In the genomic region with DNA sequence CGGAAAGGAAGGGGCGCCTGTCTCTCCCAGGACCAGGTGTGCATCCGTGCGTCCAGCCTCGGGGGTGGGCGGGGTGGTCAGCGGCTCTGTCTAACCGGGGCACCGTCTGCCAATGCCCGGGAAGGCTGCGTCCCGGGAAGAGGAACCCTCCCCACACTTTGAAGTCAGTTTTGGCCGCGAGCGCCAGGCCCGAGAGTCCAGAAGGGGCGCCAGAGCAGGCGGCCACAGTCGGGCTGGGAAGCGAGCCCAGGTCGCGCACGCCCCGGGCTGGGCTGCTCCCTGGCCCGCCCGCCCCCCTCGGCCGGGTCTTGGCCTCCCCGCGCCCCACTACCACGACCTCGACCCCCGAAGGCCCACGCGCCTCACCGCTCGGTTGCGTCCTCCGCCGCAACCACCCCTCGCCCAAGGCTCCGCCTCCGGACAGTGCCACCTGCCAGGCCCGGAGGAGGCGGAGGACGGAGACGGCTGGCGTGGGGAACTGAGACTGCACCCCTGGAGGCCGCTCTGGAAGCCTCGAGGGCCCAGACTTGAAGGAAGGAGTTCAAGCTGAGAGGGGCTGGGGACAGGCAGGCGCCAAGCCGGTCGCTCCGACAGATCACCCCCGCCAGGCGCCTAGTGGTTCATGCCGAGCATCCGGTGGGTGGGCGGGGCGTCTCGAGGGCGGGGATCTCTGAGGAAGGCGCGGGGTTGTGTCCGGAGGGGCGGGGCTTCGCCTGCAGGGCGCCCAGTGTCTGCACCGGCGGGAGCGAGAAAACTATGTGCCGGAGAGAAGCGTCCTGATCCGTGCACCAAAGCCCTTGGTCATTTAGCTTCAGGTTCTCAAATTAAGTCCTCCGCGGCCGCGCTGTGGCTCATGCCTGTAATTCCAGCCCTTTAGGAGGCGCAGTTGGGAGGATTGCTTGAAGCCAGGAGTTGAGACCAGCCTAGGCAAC, we compare ENCODE assay signal across 8 cellular contexts. TPM values are rescaled to one million over a fixed set of nuclear protein-coding genes. Genes with fewer than 3 reads are reported as not detected.
DNase-seq lines count a peak whose midpoint lies in the region; ATAC-seq and TF ChIP-seq lines count a peak whose summit lies in the region.

A gene (minus strand): TSS at position 404 of the 932 bp plus-strand sequence. CDS start 1,093 bp downstream, outside the sequence.

- peak; percentile 77 for TF ChIP-seq POLR2A in GM19193 (IDR thresholded peaks at IDR 0.05; ENCODE audit: extremely low read depth, insufficient read depth, insufficient read length)

- peaks cover 6% of the 10 kb centered on the region for H3K36me3 ChIP-seq in BE2C

- no peaks in the 10 kb centered on the region for H3K9me3 ChIP-seq in BE2C

- POLR2A ChIA-PET in activated CD4-positive, alpha-beta T cell treated with anti-CD3 and anti-CD28 coated beads for 36 hours (lab: Charles Lee) = no interaction called here

- DNase-seq in BE2C (peak; percentile 100), NCI-H510A treated with DMSO at 0.1 percent for 48 hours (lab: John Stamatoyannopoulos, UW) (peak; percentile 92), choroid plexus epithelial cell (ENCODE audit: low read depth) (peak; percentile 95), kidney tubule cell (ENCODE audit: low spot score) (peak; percentile 96)
- DNase-seq in activated CD4-positive, alpha-beta T cell treated with anti-CD3 and anti-CD28 coated beads for 36 hours = peak; percentile 99
- peak; percentile 95 to 98 (median 96) for DNase-seq in stimulated activated CD4-positive, alpha-beta T cell treated with anti-CD3 and anti-CD28 coated beads, Interleukin-1b, Interleukin-23, amount 100 ng/mL, for 24 hours (ENCODE audit: low read depth in 4 of 4, low spot score in 1 of 4)

- no peaks in the 10 kb centered on the region for H3K9me3 Mint-ChIP-seq in activated CD4-positive, alpha-beta T cell treated with anti-CD3 and anti-CD28 coated beads for 36 hours (ENCODE audit: low read depth)

- CTCF ChIA-PET in activated CD4-positive, alpha-beta T cell treated with anti-CD3 and anti-CD28 coated beads for 36 hours (lab: Charles Lee) = interaction anchor here (0.6 to 1.1 kb wide), 3 partner anchors 53 to 154 kb away, joined by 3 to 5 read pairs (median 4); no protein-coding TSS in a partner anchor

- H3K4me1 Mint-ChIP-seq in activated CD4-positive, alpha-beta T cell treated with anti-CD3 and anti-CD28 coated beads for 36 hours = peaks cover 33% of the 10 kb centered on the region

- intact Hi-C loops in activated CD4-positive, alpha-beta T cell treated with anti-CD3 and anti-CD28 coated beads for 36 hours (cut with DNase I, micrococcal nuclease) = loop anchor here (1.0 to 10.0 kb wide), 15 partner anchors 11 to 509 kb away; a partner anchor contains a TSS

- peaks cover 27% of the 10 kb centered on the region for H3K36me3 Mint-ChIP-seq in activated CD4-positive, alpha-beta T cell treated with anti-CD3 and anti-CD28 coated beads for 36 hours (ENCODE audit: low read depth)

- peak within 1 kb of the TSS; percentile 85 for H3K27ac Mint-ChIP-seq in activated CD4-positive, alpha-beta T cell treated with anti-CD3 and anti-CD28 coated beads for 36 hours

- peak within 1 kb of the TSS; percentile 89 for H3K4me3 Mint-ChIP-seq in activated CD4-positive, alpha-beta T cell treated with anti-CD3 and anti-CD28 coated beads for 36 hours

- H3K27me3 Mint-ChIP-seq in activated CD4-positive, alpha-beta T cell treated with anti-CD3 and anti-CD28 coated beads for 36 hours = no peaks in the 10 kb centered on the region

- peak; percentile 65 for ATAC-seq in HG03442 (IDR thresholded peaks at IDR 0.05; ENCODE audit: unreplicated experiment)
- ATAC-seq in activated CD4-positive, alpha-beta T cell treated with anti-CD3 and anti-CD28 coated beads for 36 hours = peak; percentile 89

- H3K27me3 ChIP-seq in BE2C = no peaks in the 10 kb centered on the region

- TF ChIP-seq CTCF in BE2C (IDR thresholded peaks at IDR 0.05; ENCODE audit: low read depth, low read length) (peak; percentile 42), choroid plexus epithelial cell (conservative IDR thresholded peaks at IDR 0.05; ENCODE audit: low read depth, low read length) (peak; percentile 61)

- H3K4me3 ChIP-seq in BE2C (ENCODE audit: low read depth, low read length) = peak within 1 kb of the TSS; percentile 81
- peak within 1 kb of the TSS; percentile 69 for H3K4me3 ChIP-seq in choroid plexus epithelial cell (ENCODE audit: low read depth, low read length)

- H3K4me1 ChIP-seq in BE2C = no peaks in the 10 kb centered on the region

RNA-seq across cellular contexts. Expression of the gene that starts here (rescaled TPM):
- polyA plus RNA-seq in BE2C (2012; ENCODE audit: insufficient read depth, insufficient read length, low read depth) = 77.4 TPM
- 10 to 100 TPM; 34.7 to 35.9 TPM for total RNA-seq in activated CD4-positive, alpha-beta T cell treated with anti-CD3 and anti-CD28 coated beads for 36 hours

Comparison
In these comparisons a context has a peak if more than half of its experiments do, and no peak if none do; other contexts are left out.
1. Peak in every context shown above with its lines: DNase-seq, ATAC-seq and H3K4me3 ChIP-seq.